ENCODE assay signal across 1 cellular context in genomic region chr22:30705710-30706651, GRCh38.
TF ChIP-seq lines count a peak whose summit lies in the region.

No MANE protein-coding gene starts in this region.

TF ChIP-seq in K562, 482 proteins besides CTCF, POLR2A, EP300 and RAD21:
- no peak for TF ChIP-seq YY1 (IDR thresholded peaks at IDR 0.05; ENCODE audit: borderline replicate concordance in 1 of 3, control insufficient read depth in 1 of 3, extremely low read depth in 1 of 3, insufficient read depth in 3 of 3, insufficient read length in 1 of 3, insufficient replicate concordance in 2 of 3, low read depth in 1 of 3, low read length in 2 of 3)
- peak; percentile 40; the same call in 1 of the 2 replicates for TF ChIP-seq PKNOX1 (IDR thresholded peaks at IDR 0.05)
